In genomic region chr2:240590681-240591111, GRCh38 we compare ENCODE assay signal across 16 cellular contexts. TPM values are rescaled to one million over a fixed set of nuclear protein-coding genes. Genes with fewer than 3 reads are reported as not detected.
DNase-seq lines count a peak whose midpoint lies in the region; ATAC-seq and TF ChIP-seq lines count a peak whose summit lies in the region.
"Had no signal": no experiment of that assay in that cellular context is flagged by ENCODE, and none has a peak within 500 bp of the region (broad histone marks: within the 10 kb centered on the region; RNA-seq: fewer than 3 reads in every experiment).

No MANE protein-coding gene starts in this region.

- no peak overlapping the region for H3K4me3 ChIP-seq in right atrium auricular region
- H3K4me3 ChIP-seq in aorta (ENCODE audit: low read length in 2 of 2), result no peak overlapping the region
- no peak overlapping the region for H3K4me3 ChIP-seq in PC-3 (ENCODE audit: low read length)
- H3K4me3 ChIP-seq: A549 had no signal

- POLR2A ChIA-PET in PC-3 (lab: Charles Lee; ENCODE audit: unreplicated experiment), result no interaction called here

- H3K27ac ChIP-seq in right atrium auricular region, result peak overlapping the region in 1 of 2 donors; percentile 13
- H3K27ac ChIP-seq in aorta (ENCODE audit: low read depth in 1 of 2, low read length in 2 of 2), result no peak overlapping the region
- H3K27ac ChIP-seq in PC-3 (ENCODE audit: low read length), result no peak overlapping the region
- H3K27ac ChIP-seq: A549 had no signal

- 94 to 96% methylated on average over 21 of the region's 21 CpGs for WGBS in aorta, 2 donors

- intact Hi-C loops in Right ventricle myocardium inferior (cut with DNase I) (loop anchor here (10.0 kb wide), 2 partner anchors 76 to 356 kb away; no protein-coding TSS in a partner anchor), Right ventricle myocardium superior (cut with DNase I) (no loop called here), aorta (cut with DNase I) (no loop called here), PC-3 (cut with micrococcal nuclease) (no loop called here)

- peaks cover 8% of the 10 kb centered on the region; the same call in 1 of the 2 replicates for H4K20me1 ChIP-seq in PC-3 (ENCODE audit: low read length)

- H3K9ac ChIP-seq in PC-3 (ENCODE audit: low read length), result no peak overlapping the region

- H3K9me3 ChIP-seq in right atrium auricular region (no peaks in the 10 kb centered on the region), aorta (ENCODE audit: control insufficient read depth, low read length) (no peaks in the 10 kb centered on the region), PC-3 (ENCODE audit: low read length) (no peaks in the 10 kb centered on the region)
- H3K9me3 ChIP-seq: A549 had no signal

- H3K36me3 ChIP-seq in right atrium auricular region (peaks cover 9% of the 10 kb centered on the region), aorta (ENCODE audit: control insufficient read depth in 1 of 2, insufficient read depth in 2 of 2, low read length in 1 of 2) (no peaks in the 10 kb centered on the region), PC-3 (ENCODE audit: low read depth, low read length) (no peaks in the 10 kb centered on the region)

- DNase-seq in Right ventricle myocardium inferior (ENCODE audit: missing footprints), result peak; percentile 28
- DNase-seq in right atrium auricular region (ENCODE audit: low spot score), result no peak
- peak; percentile 40 for DNase-seq in Right ventricle myocardium superior
- DNase-seq in aorta, result peak; percentile 32 to 59
- no peak for DNase-seq in NCI-H510A treated with DMSO at 0.1 percent for 48 hours (lab: John Stamatoyannopoulos, UW)
- DNase-seq in NCI-H2227 treated with DMSO at 0.1 percent for 48 hours (lab: John Stamatoyannopoulos, UW), result no peak
- DNase-seq in PC-3, result no peak
- DNase-seq: COR-L47, DMS79 treated with DMSO at 0.1 percent for 48 hours, NCI-H1417, NCI-H2029, NCI-H524 had no signal

- H3K4me3 Mint-ChIP-seq in nephron, result peak overlapping the region in 2 of 3 experiments; percentile 32 to 61
- H3K4me3 Mint-ChIP-seq: CD14-positive monocyte had no signal

- no peaks in the 10 kb centered on the region for H3K9me3 Mint-ChIP-seq in nephron
- H3K9me3 Mint-ChIP-seq: CD14-positive monocyte had no signal

- H3K27me3 ChIP-seq in right atrium auricular region, result no peaks in the 10 kb centered on the region
- H3K27me3 ChIP-seq in aorta (ENCODE audit: control insufficient read depth in 1 of 2, insufficient read depth in 2 of 2, low read length in 1 of 2), result no peaks in the 10 kb centered on the region
- no peaks in the 10 kb centered on the region for H3K27me3 ChIP-seq in PC-3 (ENCODE audit: low read length)

- H3K4me1 ChIP-seq in right atrium auricular region (peaks cover 0 to 53% of the 10 kb centered on the region in 2 donors), aorta (ENCODE audit: control insufficient read depth in 1 of 2, insufficient read depth in 2 of 2, low read length in 2 of 2) (no peaks in the 10 kb centered on the region), PC-3 (ENCODE audit: insufficient read depth, low read length) (peaks cover 11% of the 10 kb centered on the region; the same call in 1 of the 2 replicates)

- peaks cover 16% of the 10 kb centered on the region for H3K36me3 Mint-ChIP-seq in nephron (ENCODE audit: low read depth)

- H3K4me1 Mint-ChIP-seq in nephron, result peaks cover 22% of the 10 kb centered on the region

- CTCF ChIA-PET in PC-3 (lab: Charles Lee), result no interaction called here

- BruUV-seq in PC-3 (replicated peaks; lab: Mats Ljungman, UMichigan), result no TSS peak

- H3F3A ChIP-seq in PC-3 (ENCODE audit: low read length, unreplicated experiment), result no peaks in the 10 kb centered on the region

- ATAC-seq in Right ventricle myocardium inferior (no peak), Right ventricle myocardium superior (ENCODE audit: poor library complexity) (no peak), aorta (ENCODE audit: low FRiP score) (no peak), PC-3 (no peak)
- ATAC-seq: A549, HCT116 had no signal

- peaks cover 62% of the 10 kb centered on the region for H3K79me2 ChIP-seq in PC-3 (ENCODE audit: low read length)

- H3K27ac Mint-ChIP-seq in nephron, result no peak overlapping the region

- H3K4me2 ChIP-seq in PC-3 (ENCODE audit: low read length), result no peak overlapping the region
- H3K4me2 ChIP-seq: A549 had no signal

- TF ChIP-seq CTCF in right atrium auricular region (IDR thresholded peaks at IDR 0.05) (no peak), nephron (IDR thresholded peaks at IDR 0.05; ENCODE audit: unreplicated experiment in 3 of 3) (no peak), PC-3 (conservative IDR thresholded peaks at IDR 0.05; ENCODE audit: low read depth, low read length) (no peak)

- H3K9me2 ChIP-seq in PC-3 (replicated peaks; ENCODE audit: low read length), result no peaks in the 10 kb centered on the region

- H3K27me3 Mint-ChIP-seq in nephron (ENCODE audit: low read depth), result no peaks in the 10 kb centered on the region

- no peak overlapping the region for H2AFZ ChIP-seq in PC-3 (ENCODE audit: low read length)

RNA-seq across cellular contexts. Expression of gene CAPN10, which starts 4.2 kb away (rescaled TPM):
- total RNA-seq in Right ventricle myocardium inferior, result 51.8 TPM
- total RNA-seq in right atrium auricular region, result 10 to 100 TPM; 14.1 to 14.6 TPM
- total RNA-seq in Right ventricle myocardium superior, result 49.7 TPM
- total RNA-seq in aorta, result 10 to 100 TPM; 23.7 to 35.5 TPM
- polyA plus RNA-seq in aorta, result 10 to 100 TPM; 12.6 to 66.9 TPM
- 32.2 and 40.1 TPM in 2 replicates for total RNA-seq in PC-3 (2014; rRNA removed)

RNA-seq across cellular contexts. Expression of gene RNPEPL1, which starts 22.4 kb away (rescaled TPM):
- total RNA-seq in Right ventricle myocardium inferior (98.4 TPM), right atrium auricular region (10 to 100 TPM; 62.0 to 76.3 TPM), Right ventricle myocardium superior (89.5 TPM), aorta (10 to 100 TPM; 42.9 to 46.9 TPM), PC-3 (2014; rRNA removed) (25.8 and 44.5 TPM in 2 replicates)
- 100 to 1,000 TPM in 1 of 2 donors, 10 to 100 TPM in 1; 48.2 to 108 TPM for polyA plus RNA-seq in aorta

RNA-seq across cellular contexts. Expression of gene DUSP28, which starts 30.5 kb away (rescaled TPM):
- 14.4 TPM for total RNA-seq in Right ventricle myocardium inferior
- 10 to 100 TPM; 12.0 to 17.5 TPM for total RNA-seq in right atrium auricular region
- total RNA-seq in Right ventricle myocardium superior, result 11.5 TPM
- total RNA-seq in aorta, result 1 to 10 TPM; 2.1 to 3.4 TPM
- polyA plus RNA-seq in aorta, result 1 to 10 TPM; 3.0 to 5.0 TPM
- total RNA-seq in PC-3 (2014; rRNA removed), result 8.3 and 11.9 TPM in 2 replicates

RNA-seq across cellular contexts. Expression of gene ANKMY1, which starts 32.9 kb away (rescaled TPM):
- total RNA-seq in Right ventricle myocardium inferior (5.9 TPM), right atrium auricular region (1 to 10 TPM; 3.7 to 7.9 TPM), Right ventricle myocardium superior (5.6 TPM), aorta (10 to 100 TPM; 10.4 to 22.0 TPM), PC-3 (2014; rRNA removed) (10.2 and 19.5 TPM in 2 replicates)
- 1 to 10 TPM; 6.2 to 6.6 TPM for polyA plus RNA-seq in aorta

RNA-seq across cellular contexts. Expression of gene GPR35, which starts 34.6 kb away (rescaled TPM):
- 2.2 TPM for total RNA-seq in Right ventricle myocardium inferior
- total RNA-seq in right atrium auricular region, result under 1 TPM; 0.56 to 0.86 TPM
- 2.0 TPM for total RNA-seq in Right ventricle myocardium superior
- total RNA-seq in aorta, result 1 to 10 TPM; 2.1 to 3.9 TPM
- polyA plus RNA-seq in aorta, result 10 to 100 TPM; 10.1 to 14.5 TPM
- 2.4 and 5.2 TPM in 2 replicates for total RNA-seq in PC-3 (2014; rRNA removed)

Comparison
In these comparisons a context has a peak if more than half of its experiments do, and no peak if none do; other contexts are left out.
1. DNase-seq: peak in Right ventricle myocardium inferior (single experiment), Right ventricle myocardium superior (single experiment) and aorta (2 of 2); none in right atrium auricular region (single experiment), NCI-H510A treated with DMSO at 0.1 percent for 48 hours (single experiment), NCI-H2227 treated with DMSO at 0.1 percent for 48 hours (single experiment) and PC-3 (single experiment).